Comparison of ENCODE assay signal across 19 cellular contexts in the genomic region with DNA sequence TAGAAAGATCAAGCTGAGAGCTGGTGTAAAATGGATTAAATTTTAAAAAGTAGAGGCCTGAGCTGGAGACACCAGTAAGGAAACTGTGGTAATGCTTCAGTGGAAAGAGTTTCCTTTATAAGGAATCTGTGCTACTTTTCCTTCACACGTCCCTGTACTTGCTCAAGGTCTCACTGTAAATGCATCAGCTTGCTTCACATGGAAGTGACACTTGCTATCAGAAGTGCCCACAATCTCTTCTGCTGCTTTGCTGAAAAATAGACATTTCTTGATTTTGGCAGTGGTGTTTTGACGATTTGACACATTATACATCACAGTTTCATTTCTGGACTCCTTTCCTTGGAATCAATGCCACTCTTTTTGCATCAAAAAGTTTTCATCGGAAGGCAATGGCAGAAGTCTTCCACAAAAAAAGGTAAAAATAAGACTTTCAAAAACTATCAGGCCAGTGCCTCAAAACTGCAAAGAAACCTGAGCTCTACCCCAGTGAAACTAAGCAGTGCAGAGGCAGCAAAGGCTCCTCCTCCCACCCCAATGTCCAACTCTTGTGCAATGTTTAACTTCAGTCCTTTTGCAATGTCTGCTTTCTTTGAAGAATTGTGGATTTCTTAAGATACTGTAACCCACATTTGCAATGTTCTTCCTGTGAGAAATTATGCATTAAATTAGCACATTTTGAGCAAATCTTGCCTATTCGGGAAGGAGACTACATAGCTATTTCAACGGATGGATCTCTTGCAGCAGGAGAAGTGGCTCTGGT. TPM values are rescaled to one million over a fixed set of nuclear protein-coding genes. Genes with fewer than 3 reads are reported as not detected.
DNase-seq lines count a peak whose midpoint lies in the region; ATAC-seq, FAIRE-seq and TF ChIP-seq lines count a peak whose summit lies in the region.
"Had no signal": no experiment of that assay in that cellular context is flagged by ENCODE, and none has a peak within 500 bp of the region (broad histone marks: within the 10 kb centered on the region; RNA-seq: fewer than 3 reads in every experiment).

No MANE protein-coding gene starts in this region.

- no peak overlapping the region for H4K8ac ChIP-seq in mesendoderm (ENCODE audit: low read depth, low read length)

- H3K79me2 ChIP-seq in mesendoderm (ENCODE audit: control insufficient read depth, insufficient read depth, low read length) = no peaks in the 10 kb centered on the region
- H3K79me2 ChIP-seq: parathyroid adenoma had no signal

- no peak overlapping the region for H3K27ac ChIP-seq in lower lobe of right lung
- no peak overlapping the region for H3K27ac ChIP-seq in transverse colon
- H3K27ac ChIP-seq in mesendoderm (ENCODE audit: low read depth, low read length) = no peak overlapping the region
- H3K27ac ChIP-seq in foreskin keratinocyte = no peak overlapping the region
- H3K27ac ChIP-seq: parathyroid adenoma had no signal

- H3K79me1 ChIP-seq in mesendoderm (ENCODE audit: low read length) = no peaks in the 10 kb centered on the region

- no peak overlapping the region for H2AK5ac ChIP-seq in mesendoderm (ENCODE audit: low read length)

- no peak overlapping the region for H3K23ac ChIP-seq in mesendoderm (ENCODE audit: low read length)

- H3K4me2 ChIP-seq in mesendoderm (ENCODE audit: low read length) = no peak overlapping the region

- TF ChIP-seq EP300 in transverse colon (IDR thresholded peaks at IDR 0.05; ENCODE audit: low read depth) = no peak

- TF ChIP-seq CTCF in AG09319 (IDR thresholded peaks at IDR 0.05; ENCODE audit: low read depth, low read length) (no peak), lower lobe of right lung (IDR thresholded peaks at IDR 0.05) (no peak), transverse colon (IDR thresholded peaks at IDR 0.05) (no peak), foreskin keratinocyte (conservative IDR thresholded peaks at IDR 0.05) (no peak)

- no peaks in the 10 kb centered on the region for H3K36me3 ChIP-seq in lower lobe of right lung
- no peaks in the 10 kb centered on the region for H3K36me3 ChIP-seq in transverse colon
- no peaks in the 10 kb centered on the region for H3K36me3 ChIP-seq in mesendoderm (ENCODE audit: control insufficient read depth, insufficient read depth, low read length)

- FAIRE-seq in HTR-8/SVneo (lab: Jason Lieb, UNC) = no peak
- FAIRE-seq: GM12878 had no signal

- H3K18ac ChIP-seq in mesendoderm (ENCODE audit: low read length) = no peak overlapping the region

- H3K9me3 ChIP-seq in lower lobe of right lung (no peaks in the 10 kb centered on the region), transverse colon (no peaks in the 10 kb centered on the region)

- in situ Hi-C loops in transverse colon (cut with MboI; ENCODE audit: low pct_ligation_motif_present in 1 of 4, low pct_unique_long_range_greater_than_20kb in 1 of 4, low sequenced_read_pairs in 3 of 4) = no loop called here

- ATAC-seq in lower lobe of right lung = peak; percentile 74 to 82
- ATAC-seq in foreskin keratinocyte = no peak
- ATAC-seq: activated naive CD4-positive, alpha-beta T cell treated with anti-CD3 and anti-CD28 coated beads, Interleukin-2, amount 50 U/mL, for 72 hours; GM12878; SK-N-SH treated with all-trans-retinoic acid at 6 μM for 48 hours had no signal

- no peak overlapping the region for H3K4ac ChIP-seq in mesendoderm (ENCODE audit: low read depth, low read length)

- no peak overlapping the region for H2BK120ac ChIP-seq in mesendoderm (ENCODE audit: low read depth, low read length)

- DNase-seq in AG09319 (ENCODE audit: extremely low read depth, low read depth) (peak; percentile 32), MV-4-11 (lab: John Stamatoyannopoulos, UW) (peak; percentile 89), dedifferentiated amniotic fluid mesenchymal stem cell (ENCODE audit: extremely low spot score) (peak; percentile 50), lower lobe of right lung (no peak), transverse colon (no peak), mesendoderm (no peak), foreskin keratinocyte (no peak), HTR-8/SVneo (ENCODE audit: insufficient read length, low spot score) (no peak)
- DNase-seq: activated CD4-positive, CD25-positive, alpha-beta regulatory T cell; cerebellar nuclear complex; DND-41; midbrain; NCI-H1930; NCI-H774; stimulated activated CD8-positive, alpha-beta memory T cell treated with anti-CD3 and anti-CD28 coated beads, Interleukin-4, amount 100 ng/mL, for 48 hours had no signal

- TF ChIP-seq POLR2A in transverse colon (IDR thresholded peaks at IDR 0.05) = no peak

- WGBS in transverse colon (ENCODE audit: low coverage in 1 of 2), 2 donors = 71 to 80% methylated on average over 5 of the region's 5 CpGs
- no CpG with 5 or more reads among the region's 5 CpGs for WGBS in mesendoderm (ENCODE audit: extremely low coverage, insufficient coverage, low lambda C conversion rate)

- H3K56ac ChIP-seq in mesendoderm (ENCODE audit: low read length) = no peak overlapping the region

- H3K4me1 ChIP-seq in lower lobe of right lung = peaks cover 11% of the 10 kb centered on the region
- H3K4me1 ChIP-seq in transverse colon = peaks cover 0 to 9% (median 0%) of the 10 kb centered on the region in 4 donors
- H3K4me1 ChIP-seq in mesendoderm (ENCODE audit: control insufficient read depth, low read depth, low read length) = no peaks in the 10 kb centered on the region
- no peaks in the 10 kb centered on the region for H3K4me1 ChIP-seq in foreskin keratinocyte
- H3K4me1 ChIP-seq: parathyroid adenoma had no signal

- no peak overlapping the region for H4K5ac ChIP-seq in mesendoderm (ENCODE audit: low read length)

- no peaks in the 10 kb centered on the region for H3K27me3 ChIP-seq in lower lobe of right lung (ENCODE audit: low read depth)
- H3K27me3 ChIP-seq in transverse colon = no peaks in the 10 kb centered on the region
- H3K27me3 ChIP-seq in mesendoderm (ENCODE audit: insufficient read depth, low read length, poor library complexity) = no peaks in the 10 kb centered on the region
- no peaks in the 10 kb centered on the region for H3K27me3 ChIP-seq in foreskin keratinocyte

- H2BK15ac ChIP-seq in mesendoderm (replicated peaks; ENCODE audit: low read depth) = no peak overlapping the region

- no peak overlapping the region for H3K4me3 ChIP-seq in lower lobe of right lung
- H3K4me3 ChIP-seq in transverse colon = no peak overlapping the region
- H3K4me3 ChIP-seq in mesendoderm (ENCODE audit: low read length) = no peak overlapping the region
- H3K4me3 ChIP-seq: GM12878 had no signal

- H3K9ac ChIP-seq in mesendoderm (ENCODE audit: low read length) = no peak overlapping the region
- H3K9ac ChIP-seq: parathyroid adenoma had no signal

- H2BK5ac ChIP-seq in mesendoderm (ENCODE audit: low read length) = no peak overlapping the region

- intact Hi-C loops in lower lobe of right lung (cut with DNase I) (no loop called here), transverse colon (cut with DNase I; ENCODE audit: low total_unique reads) (no loop called here)

RNA-seq across cellular contexts. Expression of a gene that starts 18.4 kb away (rescaled TPM):
- total RNA-seq in lower lobe of right lung (4.3 TPM), transverse colon (10 to 100 TPM; 10.8 to 16.4 (median 11.7) TPM), foreskin keratinocyte (0.32 and 0.48 TPM in 2 replicates)
- 3.9 TPM for polyA plus RNA-seq in mesendoderm (2013, experiment 1 of 2)
- 4.5 TPM for polyA plus RNA-seq in mesendoderm (2013, experiment 2 of 2)
- polyA plus RNA-seq in foreskin keratinocyte = 0.17 and 0.30 TPM in 2 replicates

Comparison
In these comparisons a context has a peak if more than half of its experiments do, and no peak if none do; other contexts are left out.
1. DNase-seq: peak in AG09319 (single experiment), MV-4-11 (single experiment) and dedifferentiated amniotic fluid mesenchymal stem cell (single experiment); none in lower lobe of right lung (single experiment), transverse colon (single experiment), mesendoderm (single experiment), foreskin keratinocyte (0 of 2) and HTR-8/SVneo (single experiment).